ENCODE assay signal across 9 cellular contexts in genomic region chr17:73870035-73870434, GRCh38.
"Had no signal": no experiment of that assay in that cellular context is flagged by ENCODE, and none has a peak within 500 bp of the region (broad histone marks: within the 10 kb centered on the region; RNA-seq: fewer than 3 reads in every experiment).

No MANE protein-coding gene starts in this region.

- H3K4me3 Mint-ChIP-seq: GM23338, H9, HFFc6 had no signal

- ATAC-seq: GM23338, HCT116 had no signal

- H3K4me3 ChIP-seq: GM23248, GM23338, HAP-1 had no signal

- H3K36me3 ChIP-seq: HAP-1 had no signal

- H3K9ac ChIP-seq: GM23248 had no signal

- DNase-seq: GM23248, GOT3, H7, H9, HCEC 1CT, HFFc6 had no signal

- H3K9me3 ChIP-seq: HAP-1 had no signal

- H3K27ac ChIP-seq: GM23248 had no signal

- H3K27ac Mint-ChIP-seq: GM23338, H9, HFFc6 had no signal

- H3K9me3 Mint-ChIP-seq: H9 had no signal

- H2AFZ ChIP-seq: GM23248, GM23338 had no signal

- H3K4me2 ChIP-seq: GM23338 had no signal

- H3K4me1 ChIP-seq: HAP-1 had no signal
